9 cellular contexts compared by ENCODE assay signal in genomic region chr15:78979456-78980320, GRCh38. TPM values are rescaled to one million over a fixed set of nuclear protein-coding genes. Genes with fewer than 3 reads are reported as not detected.
DNase-seq lines count a peak whose midpoint lies in the region; ATAC-seq and TF ChIP-seq lines count a peak whose summit lies in the region.
"Had no signal": no experiment of that assay in that cellular context is flagged by ENCODE, and none has a peak within 500 bp of the region (broad histone marks: within the 10 kb centered on the region; RNA-seq: fewer than 3 reads in every experiment).

No MANE protein-coding gene starts in this region.

- no peaks in the 10 kb centered on the region for H3K36me3 Mint-ChIP-seq in chondrocyte (ENCODE audit: low read depth)

- no peak for TF ChIP-seq POLR2A in stomach (IDR thresholded peaks at IDR 0.05)

- no peak overlapping the region for H3K27ac ChIP-seq in stomach

- H3K27ac Mint-ChIP-seq in chondrocyte (ENCODE audit: unreplicated experiment), result no peak overlapping the region
- H3K27ac Mint-ChIP-seq: CD4-positive, alpha-beta T cell had no signal

- ATAC-seq in left lobe of liver, result peak; percentile 89

- no peak overlapping the region for H3K4me3 Mint-ChIP-seq in chondrocyte (ENCODE audit: unreplicated experiment)
- H3K4me3 Mint-ChIP-seq: CD4-positive, alpha-beta T cell had no signal

- H3K4me3 ChIP-seq in stomach, result no peak overlapping the region

- peaks cover 3% of the 10 kb centered on the region for H3K4me1 Mint-ChIP-seq in chondrocyte (ENCODE audit: low read depth)

- WGBS in stomach, 5 donors, result 46 to 57% (median 51%) methylated on average over 17 of the region's 17 CpGs

- in situ Hi-C loops in KBM-7 (cut with MboI; ENCODE audit: low pct_unique_long_range_greater_than_20kb, low sequenced_read_pairs), result no loop called here

- H3K9me3 Mint-ChIP-seq in chondrocyte (ENCODE audit: low read depth), result no peaks in the 10 kb centered on the region
- H3K9me3 Mint-ChIP-seq: CD4-positive, alpha-beta T cell had no signal

- H3K9me3 ChIP-seq in stomach, result no peaks in the 10 kb centered on the region

- no peak for TF ChIP-seq EP300 in stomach (IDR thresholded peaks at IDR 0.05)

- DNase-seq in NCI-H1436 (lab: John Stamatoyannopoulos, UW) (peak; percentile 33), NCI-H1436 treated with DMSO at 0.1 percent for 48 hours (lab: John Stamatoyannopoulos, UW) (no peak), KBM-7 (peak; percentile 87), SHP77 (lab: John Stamatoyannopoulos, UW) (peak; percentile 68 to 78), chondrocyte (ENCODE audit: low spot score) (no peak), left lobe of liver (ENCODE audit: low spot score) (peak; percentile 80), stomach (peak; percentile 81)
- no peak for DNase-seq in activated CD4-positive, CD25-positive, alpha-beta regulatory T cell treated with anti-CD3 and anti-CD28 coated beads, Interleukin-2, amount 50 U/mL, for 72 hours

- peaks cover 0 to 15% (median 5%) of the 10 kb centered on the region in 4 donors for H3K4me1 ChIP-seq in stomach

- peak; percentile 83 for TF ChIP-seq CTCF in chondrocyte (IDR thresholded peaks at IDR 0.05)
- TF ChIP-seq CTCF in stomach (IDR thresholded peaks at IDR 0.05), result peak in 5 of 7 experiments; percentile 36 to 69 (median 63)

- H3K27me3 ChIP-seq in stomach, result no peaks in the 10 kb centered on the region

- intact Hi-C loops in stomach (cut with DNase I; ENCODE audit: low total_unique reads), result loop anchor here (10.0 kb wide), 1 partner anchor 65 kb away; no protein-coding TSS in a partner anchor

- H3K27me3 Mint-ChIP-seq in chondrocyte (ENCODE audit: low read depth), result no peaks in the 10 kb centered on the region
- H3K27me3 Mint-ChIP-seq: CD4-positive, alpha-beta T cell had no signal

- no peaks in the 10 kb centered on the region for H3K36me3 ChIP-seq in stomach

RNA-seq across cellular contexts. Expression of gene CTSH, which starts 34.8 kb away (rescaled TPM):
- 12.0 to 22.5 TPM (median 22.0 TPM) in 3 replicates for total RNA-seq in chondrocyte
- total RNA-seq in left lobe of liver, result 38.5 TPM
- 100 to 1,000 TPM; 173 to 386 (median 309) TPM for total RNA-seq in stomach
- polyA plus RNA-seq in stomach, result 100 to 1,000 TPM in 2 of 3 donors, 10 to 100 TPM in 1; 79.3 to 193 (median 125) TPM

Comparison
In these comparisons a context has a peak if more than half of its experiments do, and no peak if none do; other contexts are left out.
1. DNase-seq: peak in NCI-H1436 (single experiment), KBM-7 (single experiment), SHP77 (2 of 2), left lobe of liver (single experiment) and stomach (single experiment); none in NCI-H1436 treated with DMSO at 0.1 percent for 48 hours (single experiment), chondrocyte (single experiment) and activated CD4-positive, CD25-positive, alpha-beta regulatory T cell treated with anti-CD3 and anti-CD28 coated beads, Interleukin-2, amount 50 U/mL, for 72 hours (single experiment).